In the genomic region with DNA sequence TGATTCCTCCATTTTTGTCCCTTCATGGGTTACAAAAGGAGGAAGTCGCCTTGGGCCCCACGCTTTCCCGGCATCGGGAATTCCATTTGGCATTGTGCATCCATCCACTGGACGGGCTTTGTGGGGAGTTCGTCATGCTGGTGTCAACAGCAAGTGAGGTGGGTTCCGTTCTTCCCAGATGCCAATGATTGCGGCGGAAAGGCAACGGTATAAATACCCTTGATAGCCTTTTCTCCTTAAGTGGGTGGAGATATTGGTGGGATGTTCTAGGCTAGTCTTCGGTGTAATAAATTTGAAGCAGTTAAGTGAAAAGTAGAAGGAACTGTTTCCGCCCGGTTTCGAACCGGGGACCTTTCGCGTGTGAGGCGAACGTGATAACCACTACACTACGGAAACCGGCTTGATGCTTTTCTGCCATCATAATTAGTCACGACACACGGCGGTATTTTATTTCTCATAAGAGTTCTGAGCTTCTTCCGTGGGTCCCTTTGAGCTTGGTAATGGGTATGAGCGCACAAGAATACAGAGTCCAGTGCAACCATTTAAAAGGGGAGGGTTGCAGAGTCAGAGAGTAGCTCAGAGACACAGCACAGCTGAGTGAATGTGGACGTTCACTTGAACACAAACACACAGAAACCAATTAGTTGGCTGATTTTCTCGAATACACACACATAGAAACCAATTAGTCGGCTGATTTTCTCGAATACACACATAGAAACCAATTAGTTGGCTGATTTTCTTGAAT, we compare ENCODE assay signal across 18 cellular contexts. TPM values are rescaled to one million over a fixed set of nuclear protein-coding genes. Genes with fewer than 3 reads are reported as not detected.
"Had no signal": no experiment of that assay in that cellular context is flagged by ENCODE, and none has a peak within 500 bp of the region (broad histone marks: within the 10 kb centered on the region; RNA-seq: fewer than 3 reads in every experiment).

No MANE protein-coding gene starts in this region.

RNA-seq across cellular contexts. Expression of a gene that starts 28.9 kb away (rescaled TPM):
- total RNA-seq: activated CD8-positive, alpha-beta memory T cell treated with anti-CD3 and anti-CD28 coated beads for 36 hours; activated T-helper 17 cell treated with anti-CD3 and anti-CD28 coated beads, Interleukin-2, amount 50 U/mL, for 72 hours; dermis blood vessel endothelial cell; epithelial cell of proximal tubule; hepatocyte; kidney; left colon; liver; mammary epithelial cell; mucosa of gallbladder; osteocyte; progenitor cell of endocrine pancreas; renal cortical epithelial cell; right lobe of liver; skeletal muscle tissue; T-cell; T-helper 2 cell treated with Interferon-gamma antibody and Interleukin-4, amounts not matched to agents 100 ng/mL and 5 ng/mL, for 36 hours; vagina had no signal
- polyA plus RNA-seq: hepatocyte, liver, mammary epithelial cell had no signal

RNA-seq across cellular contexts. Expression of a gene that starts 45.3 kb away (rescaled TPM):
- total RNA-seq: activated CD8-positive, alpha-beta memory T cell treated with anti-CD3 and anti-CD28 coated beads for 36 hours; activated T-helper 17 cell treated with anti-CD3 and anti-CD28 coated beads, Interleukin-2, amount 50 U/mL, for 72 hours; dermis blood vessel endothelial cell; epithelial cell of proximal tubule; hepatocyte; kidney; left colon; liver; mammary epithelial cell; mucosa of gallbladder; osteocyte; progenitor cell of endocrine pancreas; renal cortical epithelial cell; right lobe of liver; skeletal muscle tissue; T-cell; T-helper 2 cell treated with Interferon-gamma antibody and Interleukin-4, amounts not matched to agents 100 ng/mL and 5 ng/mL, for 36 hours; vagina had no signal
- polyA plus RNA-seq: hepatocyte, liver, mammary epithelial cell had no signal
